9 cellular contexts compared by ENCODE assay signal in genomic region chr16:3954411-3954921, GRCh38.
DNase-seq lines count a peak whose midpoint lies in the region; ATAC-seq and FAIRE-seq lines count a peak whose summit lies in the region.
"Had no signal": no experiment of that assay in that cellular context is flagged by ENCODE, and none has a peak within 500 bp of the region (broad histone marks: within the 10 kb centered on the region; RNA-seq: fewer than 3 reads in every experiment).

No MANE protein-coding gene starts in this region.

- H3K36me3 Mint-ChIP-seq in CD4-positive, alpha-beta memory T cell: no peaks in the 10 kb centered on the region
- H3K36me3 Mint-ChIP-seq in activated CD4-positive, alpha-beta memory T cell treated with anti-CD3 and anti-CD28 coated beads, Interleukin-2, amount 10 ng/mL, durations not matched to agents 7 days and 5 days (ENCODE audit: low read depth): no peaks in the 10 kb centered on the region

- DNase-seq in NCI-H2081 (lab: John Stamatoyannopoulos, UW) (peak; percentile 22 to 66), NCI-H2081 treated with DMSO at 0.1 percent for 48 hours (lab: John Stamatoyannopoulos, UW) (no peak), RCC 7860 (ENCODE audit: low spot score) (peak; percentile 77), retina (peak; percentile 58), left colon (no peak)
- no peak for DNase-seq in CD4-positive, alpha-beta memory T cell
- DNase-seq in activated CD4-positive, alpha-beta memory T cell treated with anti-CD3 and anti-CD28 coated beads, Interleukin-2, amount 10 ng/mL, durations not matched to agents 7 days and 5 days: no peak

- H3K4me1 ChIP-seq in CD4-positive, alpha-beta memory T cell (ENCODE audit: insufficient read depth, low read length): no peaks in the 10 kb centered on the region

- H3K27ac Mint-ChIP-seq in CD4-positive, alpha-beta memory T cell: no peak overlapping the region
- H3K27ac Mint-ChIP-seq in activated CD4-positive, alpha-beta memory T cell treated with anti-CD3 and anti-CD28 coated beads, Interleukin-2, amount 10 ng/mL, durations not matched to agents 7 days and 5 days: no peak overlapping the region

- no peaks in the 10 kb centered on the region for H3K36me3 ChIP-seq in CD4-positive, alpha-beta memory T cell (ENCODE audit: insufficient read depth, low read length)
- H3K36me3 ChIP-seq: tibial nerve had no signal

- POLR2A ChIA-PET in CD4-positive, alpha-beta memory T cell (lab: Charles Lee; ENCODE audit: partially characterized antibody): no interaction called here
- POLR2A ChIA-PET in activated CD4-positive, alpha-beta memory T cell treated with anti-CD3 and anti-CD28 coated beads, Interleukin-2, amount 10 ng/mL, durations not matched to agents 7 days and 5 days (lab: Charles Lee): interaction anchor here (0.7 kb wide), 1 partner anchor 819 kb away, joined by 3 read pairs; no protein-coding TSS in a partner anchor

- no peak overlapping the region for H3K4me3 Mint-ChIP-seq in CD4-positive, alpha-beta memory T cell
- H3K4me3 Mint-ChIP-seq in activated CD4-positive, alpha-beta memory T cell treated with anti-CD3 and anti-CD28 coated beads, Interleukin-2, amount 10 ng/mL, durations not matched to agents 7 days and 5 days: no peak overlapping the region

- CTCF ChIA-PET in CD4-positive, alpha-beta memory T cell (lab: Charles Lee; ENCODE audit: partially characterized antibody): no interaction called here
- CTCF ChIA-PET in activated CD4-positive, alpha-beta memory T cell treated with anti-CD3 and anti-CD28 coated beads, Interleukin-2, amount 10 ng/mL, durations not matched to agents 7 days and 5 days (lab: Charles Lee): interaction anchor here (1.4 kb wide), 1 partner anchor 299 kb away, joined by 3 read pairs; no protein-coding TSS in a partner anchor

- no peak overlapping the region for H3K4me3 ChIP-seq in CD4-positive, alpha-beta memory T cell (ENCODE audit: low read length in 2 of 2)

- H3K27ac ChIP-seq in CD4-positive, alpha-beta memory T cell (ENCODE audit: low read depth, low read length): no peak overlapping the region

- intact Hi-C loops in CD4-positive, alpha-beta memory T cell (cut with micrococcal nuclease): no loop called here
- intact Hi-C loops in left colon (cut with DNase I, micrococcal nuclease): no loop called here

- no peaks in the 10 kb centered on the region for H3K27me3 ChIP-seq in CD4-positive, alpha-beta memory T cell (ENCODE audit: insufficient read depth, low read length)
- H3K27me3 ChIP-seq: tibial nerve had no signal

- H3K9me3 ChIP-seq in CD4-positive, alpha-beta memory T cell (ENCODE audit: control insufficient read depth in 1 of 2, low read length in 2 of 2): no peaks in the 10 kb centered on the region
- H3K9me3 ChIP-seq: tibial nerve had no signal

- H3K27me3 Mint-ChIP-seq in CD4-positive, alpha-beta memory T cell: peaks cover 22 to 26% of the 10 kb centered on the region in 2 donors
- peaks cover 36% of the 10 kb centered on the region for H3K27me3 Mint-ChIP-seq in activated CD4-positive, alpha-beta memory T cell treated with anti-CD3 and anti-CD28 coated beads, Interleukin-2, amount 10 ng/mL, durations not matched to agents 7 days and 5 days

- peaks cover 0 to 3% (median 0%) of the 10 kb centered on the region in 4 donors for H3K4me1 Mint-ChIP-seq in CD4-positive, alpha-beta memory T cell
- peaks cover 2% of the 10 kb centered on the region for H3K4me1 Mint-ChIP-seq in activated CD4-positive, alpha-beta memory T cell treated with anti-CD3 and anti-CD28 coated beads, Interleukin-2, amount 10 ng/mL, durations not matched to agents 7 days and 5 days

- no peaks in the 10 kb centered on the region for H3K9me3 Mint-ChIP-seq in CD4-positive, alpha-beta memory T cell
- H3K9me3 Mint-ChIP-seq in activated CD4-positive, alpha-beta memory T cell treated with anti-CD3 and anti-CD28 coated beads, Interleukin-2, amount 10 ng/mL, durations not matched to agents 7 days and 5 days: no peaks in the 10 kb centered on the region

- peak; percentile 88 for FAIRE-seq in RCC 7860 (lab: Jason Lieb, UNC)

- ATAC-seq in esophagus mucosa (peak; percentile 39), left colon (no peak)

Comparison
In these comparisons a context has a peak if more than half of its experiments do, and no peak if none do; other contexts are left out.
1. DNase-seq: peak in NCI-H2081 (2 of 2), RCC 7860 (single experiment) and retina (single experiment); none in NCI-H2081 treated with DMSO at 0.1 percent for 48 hours (single experiment), CD4-positive, alpha-beta memory T cell (0 of 5), activated CD4-positive, alpha-beta memory T cell treated with anti-CD3 and anti-CD28 coated beads, Interleukin-2, amount 10 ng/mL, durations not matched to agents 7 days and 5 days (single experiment) and left colon (0 of 2).